Comparison of ENCODE assay signal across 1 cellular context in genomic region chr3:47024932-47025331, GRCh38.
TF ChIP-seq lines count a peak whose summit lies in the region.

No MANE protein-coding gene starts in this region.

TF ChIP-seq in GM23338, 12 proteins besides CTCF, POLR2A, EP300 and RAD21:
- no peak for TF ChIP-seq ZNF114 (CRISPR knock-in tag; IDR thresholded peaks at IDR 0.05)
- no peak for TF ChIP-seq REST (IDR thresholded peaks at IDR 0.05; ENCODE audit: unreplicated experiment)
- TF ChIP-seq ETS1 (IDR thresholded peaks at IDR 0.05): no peak
- no peak for TF ChIP-seq EZH2 (IDR thresholded peaks at IDR 0.05; ENCODE audit: low read depth, unreplicated experiment)
- TF ChIP-seq JUNB (IDR thresholded peaks at IDR 0.05; ENCODE audit: unreplicated experiment): no peak
- no peak for TF ChIP-seq CREB1 (CRISPR knock-in tag; IDR thresholded peaks at IDR 0.05; ENCODE audit: low read depth)
- TF ChIP-seq POLR2AphosphoS5 (IDR thresholded peaks at IDR 0.05; ENCODE audit: low read depth): no peak
- no peak for TF ChIP-seq EZH2phosphoT487 (IDR thresholded peaks at IDR 0.05; ENCODE audit: unreplicated experiment)
- TF ChIP-seq NANOG (IDR thresholded peaks at IDR 0.05; ENCODE audit: borderline replicate concordance): no peak
- no peak for TF ChIP-seq ZNF331 (CRISPR knock-in tag; IDR thresholded peaks at IDR 0.05; ENCODE audit: low read depth)
- no peak for TF ChIP-seq ZNF462 (CRISPR knock-in tag; IDR thresholded peaks at IDR 0.05)
- TF ChIP-seq STAT1 (IDR thresholded peaks at IDR 0.05; ENCODE audit: unreplicated experiment): no peak
